In genomic region chr1:150560011-150560438, GRCh38 we compare ENCODE assay signal across 8 cellular contexts. TPM values are rescaled to one million over a fixed set of nuclear protein-coding genes. Genes with fewer than 3 reads are reported as not detected.
A peak's percentile ranks its signal among the peaks of the same experiment; 100 is the strongest.
DNase-seq lines count a peak whose midpoint lies in the region; TF ChIP-seq lines count a peak whose summit lies in the region.

No MANE protein-coding gene starts in this region.

- no peak overlapping the region for H3K27ac Mint-ChIP-seq in neural crest cell (ENCODE audit: unreplicated experiment)

- POLR2A ChIA-PET in OCI-LY7 (lab: Charles Lee): interaction anchor here (0.5 to 10.5 kb wide), 6 partner anchors 10 to 446 kb away, joined by 3 to 260 read pairs (median 4); partner anchors contain the start of gene MCL1

- H2AFZ ChIP-seq in OCI-LY7 (ENCODE audit: low read length) (peak overlapping the region; percentile 56; the same call in 1 of the 2 replicates), fibroblast of lung (ENCODE audit: low read length) (no peak overlapping the region)

- no peaks in the 10 kb centered on the region for H3K36me3 Mint-ChIP-seq in neural crest cell (ENCODE audit: low read depth)

- H3K36me3 ChIP-seq in OCI-LY7 (ENCODE audit: insufficient read depth, low read length): no peaks in the 10 kb centered on the region
- peaks cover 11% of the 10 kb centered on the region for H3K36me3 ChIP-seq in fibroblast of lung (ENCODE audit: control insufficient read depth, insufficient read depth, low read length)
- peaks cover 0 to 30% (median 0%) of the 10 kb centered on the region in 3 donors for H3K36me3 ChIP-seq in tibial nerve

- no peak overlapping the region for H3K9ac ChIP-seq in fibroblast of lung (ENCODE audit: insufficient read depth, low read length)

- no peak for TF ChIP-seq POLR2A in tibial nerve (IDR thresholded peaks at IDR 0.05)

- H4K20me1 ChIP-seq in OCI-LY7 (ENCODE audit: insufficient read depth, low read length) (no peaks in the 10 kb centered on the region), fibroblast of lung (ENCODE audit: control insufficient read depth, extremely low read depth, insufficient read depth, low read length) (no peaks in the 10 kb centered on the region)

- H3K27me3 ChIP-seq in fibroblast of lung (ENCODE audit: control insufficient read depth, insufficient read depth, low read length) (no peaks in the 10 kb centered on the region), tibial nerve (no peaks in the 10 kb centered on the region)

- H3K27ac ChIP-seq in C4-2B (peak overlapping the region; percentile 93; the same call in 1 of the 2 replicates), OCI-LY7 (ENCODE audit: low read depth, low read length, poor library complexity, severe bottlenecking) (peak overlapping the region; percentile 99), fibroblast of lung (ENCODE audit: insufficient read depth, low read length) (no peak overlapping the region), tibial nerve (peak overlapping the region; percentile 97 to 100 (median 99))

- TF ChIP-seq CTCF in C4-2B (conservative IDR thresholded peaks at IDR 0.05) (peak; percentile 91), OCI-LY7 (conservative IDR thresholded peaks at IDR 0.05; ENCODE audit: low read length) (peak; percentile 97), fibroblast of lung (conservative IDR thresholded peaks at IDR 0.05 in 1 of 2, IDR thresholded peaks at IDR 0.05 in 1 of 2; ENCODE audit: low read depth in 1 of 2, low read length in 2 of 2) (peak; percentile 82 to 94), neural crest cell (conservative IDR thresholded peaks at IDR 0.05) (peak; percentile 86), tibial nerve (IDR thresholded peaks at IDR 0.05) (peak; percentile 94 to 95 (median 94))

- H3K4me2 ChIP-seq in OCI-LY7 (ENCODE audit: low read length) (peak overlapping the region; percentile 97), fibroblast of lung (ENCODE audit: extremely low read depth, insufficient read depth, low read length) (no peak overlapping the region)

- H3K4me1 ChIP-seq in OCI-LY7 (ENCODE audit: insufficient read depth, low read length, poor library complexity, severe bottlenecking) (peaks cover 52% of the 10 kb centered on the region), fibroblast of lung (ENCODE audit: control insufficient read depth, extremely low read depth, insufficient read depth, low read length) (peaks cover 37% of the 10 kb centered on the region), tibial nerve (peaks cover 11 to 85% (median 55%) of the 10 kb centered on the region in 4 donors)

- H3K9me2 ChIP-seq in OCI-LY7 (ENCODE audit: insufficient read depth, low read length): no peaks in the 10 kb centered on the region

- BruUV-seq in OCI-LY7 (replicated peaks; lab: Mats Ljungman, UMichigan): no TSS peak

- CTCF ChIA-PET in OCI-LY7 (lab: Charles Lee; ENCODE audit: unreplicated experiment): interaction anchor here (0.6 to 1.1 kb wide), 3 partner anchors 33 to 437 kb away, joined by 3 to 4 read pairs (median 3); no protein-coding TSS in a partner anchor

- H3K9me3 ChIP-seq in OCI-LY7 (ENCODE audit: low read length): no peaks in the 10 kb centered on the region
- no peaks in the 10 kb centered on the region for H3K9me3 ChIP-seq in fibroblast of lung (ENCODE audit: control insufficient read depth, insufficient read depth, low read depth, low read length)
- H3K9me3 ChIP-seq in tibial nerve: no peaks in the 10 kb centered on the region

- 33 to 44% methylated on average over 3 to 9 of the region's 9 CpGs for WGBS in tibial nerve, 2 donors

- H3K9me3 Mint-ChIP-seq in neural crest cell: no peaks in the 10 kb centered on the region

- H3K4me1 Mint-ChIP-seq in neural crest cell: peaks cover 52% of the 10 kb centered on the region

- peak overlapping the region; percentile 67 for H3K4me3 Mint-ChIP-seq in neural crest cell

- H3K4me3 ChIP-seq in OCI-LY7 (ENCODE audit: low read depth, low read length, poor library complexity, severe bottlenecking) (peak overlapping the region; percentile 74), fibroblast of lung (replicated peaks in 1 of 4; ENCODE audit: control extremely low read depth in 1 of 4, insufficient read depth in 1 of 4, low read depth in 3 of 4, low read length in 4 of 4) (peak overlapping the region in 2 of 4 experiments; percentile 66 to 69), tibial nerve (peak overlapping the region; percentile 41 to 57 (median 52))

- TF ChIP-seq EP300 in tibial nerve (IDR thresholded peaks at IDR 0.05): peak in 1 of 2 donors; percentile 48

- intact Hi-C loops in OCI-LY7 (cut with micrococcal nuclease; ENCODE audit: unreplicated experiment): loop anchor here (1.0 to 10.0 kb wide), 9 partner anchors 75 to 415 kb away; partner anchors contain the start of genes ARNT, CERS2, CTSS and GOLPH3L

- H3K79me2 ChIP-seq in OCI-LY7 (ENCODE audit: insufficient read depth, low read depth, low read length) (peaks cover 5% of the 10 kb centered on the region; the same call in 1 of the 2 replicates), fibroblast of lung (ENCODE audit: control insufficient read depth, insufficient read depth, low read length) (peaks cover 18% of the 10 kb centered on the region)

- no peaks in the 10 kb centered on the region for H3K27me3 Mint-ChIP-seq in neural crest cell (ENCODE audit: low read depth)

- DNase-seq in HT-29 (ENCODE audit: low spot score) (peak; percentile 86), OCI-LY7 (ENCODE audit: low spot score) (peak; percentile 87), activated T-helper 1 cell treated with Interleukin-2 at 50 U/mL for 16 hours (ENCODE audit: low read depth) (peak; percentile 48), fibroblast of lung (ENCODE audit: low read depth in 2 of 2) (peak in 1 of 2 donors; percentile 64), neural crest cell (ENCODE audit: low read depth, low spot score) (peak; percentile 85), tibial nerve (ENCODE audit: low spot score in 2 of 2) (peak; percentile 69 to 85), putamen (ENCODE audit: low spot score) (no peak)

RNA-seq across cellular contexts. Expression of gene ADAMTSL4, which starts 10.8 kb away (rescaled TPM):
- not detected in 2 replicates for total RNA-seq in HT-29 (2014; rRNA removed; shearing (Covaris generic))
- not detected in 2 replicates for total RNA-seq in OCI-LY7 (2014; rRNA removed; shearing (Covaris generic))
- total RNA-seq in OCI-LY7 (2022) (0.24 TPM in 1 of 2 replicates, not detected in the other), fibroblast of lung (6.4 and 13.0 TPM in 2 replicates), neural crest cell (0.32 and 0.44 TPM in 2 replicates), tibial nerve (100 to 1,000 TPM in 2 of 4 donors, 10 to 100 TPM in 2; 54.4 to 132 (median 93.2) TPM)
- 7.3 and 19.8 TPM in 2 replicates for polyA plus RNA-seq in fibroblast of lung
- polyA plus RNA-seq in fibroblast of lung (2012): 12.6 and 25.9 TPM in 2 replicates
- polyA minus RNA-seq in fibroblast of lung (ENCODE audit: low replicate concordance): 16.6 and 30.2 TPM in 2 replicates

RNA-seq across cellular contexts. Expression of gene MCL1, which starts 19.4 kb away (rescaled TPM):
- total RNA-seq in HT-29 (2014; rRNA removed; shearing (Covaris generic)): 329 and 338 TPM in 2 replicates
- total RNA-seq in OCI-LY7 (2014; rRNA removed; shearing (Covaris generic)): 102 and 125 TPM in 2 replicates
- 144 and 157 TPM in 2 replicates for total RNA-seq in OCI-LY7 (2022)
- 232 and 233 TPM in 2 replicates for total RNA-seq in fibroblast of lung
- 108 and 136 TPM in 2 replicates for polyA plus RNA-seq in fibroblast of lung
- polyA plus RNA-seq in fibroblast of lung (2012): 105 and 138 TPM in 2 replicates
- 24.4 and 91.5 TPM in 2 replicates for polyA minus RNA-seq in fibroblast of lung (ENCODE audit: low replicate concordance)
- 179 and 186 TPM in 2 replicates for total RNA-seq in neural crest cell
- total RNA-seq in tibial nerve: 100 to 1,000 TPM; 235 to 306 (median 258) TPM

RNA-seq across cellular contexts. Expression of gene FALEC, which starts 44.5 kb away (rescaled TPM):
- not detected in 2 replicates for total RNA-seq in HT-29 (2014; rRNA removed; shearing (Covaris generic))
- 0.47 and 2.8 TPM in 2 replicates for total RNA-seq in OCI-LY7 (2014; rRNA removed; shearing (Covaris generic))
- total RNA-seq in OCI-LY7 (2022): 1.9 and 2.7 TPM in 2 replicates
- 0.83 and 1.0 TPM in 2 replicates for total RNA-seq in fibroblast of lung
- 0.15 TPM in 1 of 2 replicates, not detected in the other for polyA plus RNA-seq in fibroblast of lung
- polyA plus RNA-seq in fibroblast of lung (2012): not detected in 2 replicates
- polyA minus RNA-seq in fibroblast of lung (ENCODE audit: low replicate concordance): not detected in 2 replicates
- total RNA-seq in neural crest cell: 1.2 and 1.3 TPM in 2 replicates
- total RNA-seq in tibial nerve: not detected

RNA-seq across cellular contexts. Expression of gene ECM1, which starts 52.1 kb away (rescaled TPM):
- total RNA-seq in HT-29 (2014; rRNA removed; shearing (Covaris generic)): 3.2 and 7.4 TPM in 2 replicates
- 0.70 and 2.0 TPM in 2 replicates for total RNA-seq in OCI-LY7 (2014; rRNA removed; shearing (Covaris generic))
- 2.7 and 3.8 TPM in 2 replicates for total RNA-seq in OCI-LY7 (2022)
- 7.7 and 25.1 TPM in 2 replicates for total RNA-seq in fibroblast of lung
- 108 and 137 TPM in 2 replicates for polyA plus RNA-seq in fibroblast of lung
- 171 and 192 TPM in 2 replicates for polyA plus RNA-seq in fibroblast of lung (2012)
- polyA minus RNA-seq in fibroblast of lung (ENCODE audit: low replicate concordance): 162 and 245 TPM in 2 replicates
- total RNA-seq in neural crest cell: 5.3 and 5.5 TPM in 2 replicates
- total RNA-seq in tibial nerve: 10 to 100 TPM; 10.1 to 32.2 (median 15.0) TPM
